Comparison of ENCODE assay signal across 1 cellular context in the genomic region with DNA sequence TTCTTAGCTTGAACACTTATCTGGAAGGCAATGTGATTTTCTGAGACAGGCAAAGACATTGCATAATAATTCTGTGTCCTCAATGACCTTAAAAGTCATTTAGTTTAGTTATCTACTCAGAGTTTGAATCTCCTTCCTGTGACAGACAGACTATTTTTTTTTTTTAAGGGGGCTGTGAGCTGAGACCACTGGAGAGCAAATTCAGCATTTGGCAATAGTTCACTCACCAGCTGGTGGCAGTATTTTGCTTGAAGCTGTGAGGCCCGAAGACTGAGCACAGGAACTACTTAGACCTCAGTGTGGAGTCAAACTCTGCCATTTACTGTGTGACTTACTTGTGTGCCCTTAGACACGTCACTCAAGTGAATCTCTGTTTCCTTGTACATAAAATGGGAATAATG.
TF ChIP-seq lines count a peak whose summit lies in the region.

No MANE protein-coding gene starts in this region.

TF ChIP-seq in IMR-90, 13 proteins besides CTCF, POLR2A, EP300 and RAD21:
- TF ChIP-seq CEBPB (IDR thresholded peaks at IDR 0.05; ENCODE audit: low read depth, low read length) = no peak
- peak; percentile 21 for TF ChIP-seq SMC3 (IDR thresholded peaks at IDR 0.05; ENCODE audit: low read depth, low read length)
- no peak for TF ChIP-seq FOS (IDR thresholded peaks at IDR 0.05; ENCODE audit: low read depth, low read length)
- no peak for TF ChIP-seq MAZ (IDR thresholded peaks at IDR 0.05; ENCODE audit: borderline replicate concordance, low read depth, low read length)
TF ChIP-seq in IMR-90: peak in this region for 1.
